In the genomic region with DNA sequence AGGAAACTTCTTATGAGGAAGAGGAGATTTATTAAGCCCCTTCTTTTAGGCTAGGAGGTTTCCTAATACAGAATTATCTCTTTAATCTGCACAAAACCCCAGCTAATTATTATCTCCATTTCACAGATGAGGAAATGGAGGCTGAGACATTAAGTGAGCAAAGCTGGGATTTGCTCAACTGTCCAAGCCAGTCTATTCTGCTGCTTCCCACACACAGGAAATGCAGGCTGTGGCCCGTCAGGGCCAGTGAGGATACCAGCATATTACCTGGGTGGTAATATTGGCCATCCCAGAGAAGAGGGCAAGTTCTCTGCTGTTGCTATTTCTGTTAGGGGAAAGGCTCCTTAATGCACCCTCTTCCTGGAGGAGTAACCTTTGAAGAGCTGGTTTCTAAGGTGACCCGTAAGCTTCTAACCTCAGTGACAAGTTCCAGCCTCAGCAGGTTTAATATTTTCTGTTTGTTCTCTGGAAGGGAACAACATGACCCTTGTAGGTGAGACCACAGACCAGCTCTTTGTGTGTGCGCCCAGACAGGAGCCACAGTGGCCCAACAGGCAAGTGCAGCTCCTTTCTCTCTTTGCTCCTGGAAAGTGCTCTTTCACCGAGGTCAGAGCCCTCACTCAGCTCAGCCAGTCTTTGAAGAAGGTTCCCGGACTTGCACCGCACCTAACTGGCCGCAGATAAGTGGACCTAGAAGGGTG, we compare ENCODE assay signal across 8 cellular contexts. TPM values are rescaled to one million over a fixed set of nuclear protein-coding genes. Genes with fewer than 3 reads are reported as not detected.
DNase-seq lines count a peak whose midpoint lies in the region; ATAC-seq and TF ChIP-seq lines count a peak whose summit lies in the region.

No MANE protein-coding gene starts in this region.

- no peaks in the 10 kb centered on the region for H3K27me3 ChIP-seq in suprapubic skin
- no peaks in the 10 kb centered on the region for H3K27me3 ChIP-seq in aorta (ENCODE audit: control insufficient read depth in 1 of 2, insufficient read depth in 2 of 2, low read length in 1 of 2)

- TF ChIP-seq CTCF in suprapubic skin (IDR thresholded peaks at IDR 0.05), result no peak

- H3K27ac ChIP-seq in suprapubic skin, result peak overlapping the region; percentile 51
- no peak overlapping the region for H3K27ac ChIP-seq in aorta (ENCODE audit: low read depth in 1 of 2, low read length in 2 of 2)

- POLR2A ChIA-PET in HEK293T (lab: Yijun Ruan, JAX), result no interaction called here

- H3K27me3 Mint-ChIP-seq in activated naive CD4-positive, alpha-beta T cell treated with anti-CD3 and anti-CD28 coated beads for 36 hours (ENCODE audit: low read depth), result peaks cover 2% of the 10 kb centered on the region
- H3K27me3 Mint-ChIP-seq in dendritic cell treated with granulocyte-macrophage colony-stimulating factor and Interleukin-4, amounts not matched to agents 40 ng/mL and 50 ng/mL, for 4 days, result no peaks in the 10 kb centered on the region

- no peaks in the 10 kb centered on the region for H3K9me3 ChIP-seq in suprapubic skin
- H3K9me3 ChIP-seq in aorta (ENCODE audit: control insufficient read depth, low read length), result no peaks in the 10 kb centered on the region

- TF ChIP-seq POLR2A in suprapubic skin (IDR thresholded peaks at IDR 0.05), result no peak

- H3K36me3 Mint-ChIP-seq in activated naive CD4-positive, alpha-beta T cell treated with anti-CD3 and anti-CD28 coated beads for 36 hours (ENCODE audit: low read depth), result no peaks in the 10 kb centered on the region
- no peaks in the 10 kb centered on the region for H3K36me3 Mint-ChIP-seq in dendritic cell treated with granulocyte-macrophage colony-stimulating factor and Interleukin-4, amounts not matched to agents 40 ng/mL and 50 ng/mL, for 4 days (ENCODE audit: low read depth)

- no peak overlapping the region for H3K27ac Mint-ChIP-seq in activated naive CD4-positive, alpha-beta T cell treated with anti-CD3 and anti-CD28 coated beads for 36 hours
- peak overlapping the region; percentile 84 for H3K27ac Mint-ChIP-seq in dendritic cell treated with granulocyte-macrophage colony-stimulating factor and Interleukin-4, amounts not matched to agents 40 ng/mL and 50 ng/mL, for 4 days

- no peak for DNase-seq in activated naive CD4-positive, alpha-beta T cell treated with anti-CD3 and anti-CD28 coated beads for 36 hours
- no peak for DNase-seq in activated naive CD4-positive, alpha-beta T cell treated with anti-CD3 and anti-CD28 coated beads, Interleukin-2, amount 50 U/mL, for 16 hours
- no peak for DNase-seq in suprapubic skin (ENCODE audit: low spot score in 2 of 2)
- no peak for DNase-seq in aorta
- DNase-seq in ecto neural progenitor cell (ENCODE audit: low spot score), result no peak
- DNase-seq in HEK293T (ENCODE audit: extremely low spot score), result no peak

- TF ChIP-seq EP300 in suprapubic skin (IDR thresholded peaks at IDR 0.05), result no peak

- H3K4me3 ChIP-seq in suprapubic skin (peak overlapping the region; percentile 22), aorta (ENCODE audit: low read length in 2 of 2) (no peak overlapping the region)

- peaks cover 19% of the 10 kb centered on the region for H3K4me1 Mint-ChIP-seq in activated naive CD4-positive, alpha-beta T cell treated with anti-CD3 and anti-CD28 coated beads for 36 hours (ENCODE audit: low read depth)
- peaks cover 56% of the 10 kb centered on the region for H3K4me1 Mint-ChIP-seq in dendritic cell treated with granulocyte-macrophage colony-stimulating factor and Interleukin-4, amounts not matched to agents 40 ng/mL and 50 ng/mL, for 4 days (ENCODE audit: low read depth)

- 45% methylated on average over 7 of the region's 7 CpGs for WGBS in suprapubic skin
- whole genome bisulfite sequencing in aorta, 2 donors, result 77 to 79% methylated on average over 7 of the region's 7 CpGs

- H3K4me1 ChIP-seq in suprapubic skin, result peaks cover 33% of the 10 kb centered on the region
- peaks cover 0 to 7% of the 10 kb centered on the region in 2 donors for H3K4me1 ChIP-seq in aorta (ENCODE audit: control insufficient read depth in 1 of 2, insufficient read depth in 2 of 2, low read length in 2 of 2)

- H3K9me3 Mint-ChIP-seq in activated naive CD4-positive, alpha-beta T cell treated with anti-CD3 and anti-CD28 coated beads for 36 hours, result no peaks in the 10 kb centered on the region
- no peaks in the 10 kb centered on the region for H3K9me3 Mint-ChIP-seq in dendritic cell treated with granulocyte-macrophage colony-stimulating factor and Interleukin-4, amounts not matched to agents 40 ng/mL and 50 ng/mL, for 4 days

- peak; percentile 43 for ATAC-seq in HG03066 (IDR thresholded peaks at IDR 0.05; ENCODE audit: low read depth, unreplicated experiment)
- no peak for ATAC-seq in aorta (ENCODE audit: low FRiP score)

- H3K36me3 ChIP-seq in suprapubic skin, result no peaks in the 10 kb centered on the region
- H3K36me3 ChIP-seq in aorta (ENCODE audit: control insufficient read depth in 1 of 2, insufficient read depth in 2 of 2, low read length in 1 of 2), result peaks cover 0 to 4% of the 10 kb centered on the region in 2 donors

- intact Hi-C loops in activated naive CD4-positive, alpha-beta T cell treated with anti-CD3 and anti-CD28 coated beads for 36 hours (cut with micrococcal nuclease), result no loop called here
- intact Hi-C loops in dendritic cell treated with granulocyte-macrophage colony-stimulating factor and Interleukin-4, amounts not matched to agents 40 ng/mL and 50 ng/mL, for 4 days (cut with micrococcal nuclease), result no loop called here
- intact Hi-C loops in aorta (cut with DNase I), result no loop called here

- peak overlapping the region; percentile 23 for H3K4me3 Mint-ChIP-seq in activated naive CD4-positive, alpha-beta T cell treated with anti-CD3 and anti-CD28 coated beads for 36 hours
- H3K4me3 Mint-ChIP-seq in dendritic cell treated with granulocyte-macrophage colony-stimulating factor and Interleukin-4, amounts not matched to agents 40 ng/mL and 50 ng/mL, for 4 days, result peak overlapping the region; percentile 68

- CTCF ChIA-PET in activated naive CD4-positive, alpha-beta T cell treated with anti-CD3 and anti-CD28 coated beads for 36 hours (lab: Charles Lee), result interaction anchor here (1.1 to 1.2 kb wide), 2 partner anchors 15 to 18 kb away, joined by 3 read pairs; no protein-coding TSS in a partner anchor
- CTCF ChIA-PET in HEK293T (lab: Yijun Ruan, JAX), result interaction anchor here (1.2 kb wide), 1 partner anchor 15 kb away, joined by 4 read pairs; no protein-coding TSS in a partner anchor

TF ChIP-seq in HEK293T, 16 proteins besides CTCF, POLR2A, EP300 and RAD21:
- TF ChIP-seq SUZ12 (IDR thresholded peaks at IDR 0.05), result no peak
- TF ChIP-seq NFRKB (IDR thresholded peaks at IDR 0.05), result no peak
- no peak for TF ChIP-seq SP1 (IDR thresholded peaks at IDR 0.05)
- no peak for TF ChIP-seq FOXA1 (IDR thresholded peaks at IDR 0.05)
- TF ChIP-seq ZNF384 (IDR thresholded peaks at IDR 0.05), result no peak
- TF ChIP-seq, protein P1, sequence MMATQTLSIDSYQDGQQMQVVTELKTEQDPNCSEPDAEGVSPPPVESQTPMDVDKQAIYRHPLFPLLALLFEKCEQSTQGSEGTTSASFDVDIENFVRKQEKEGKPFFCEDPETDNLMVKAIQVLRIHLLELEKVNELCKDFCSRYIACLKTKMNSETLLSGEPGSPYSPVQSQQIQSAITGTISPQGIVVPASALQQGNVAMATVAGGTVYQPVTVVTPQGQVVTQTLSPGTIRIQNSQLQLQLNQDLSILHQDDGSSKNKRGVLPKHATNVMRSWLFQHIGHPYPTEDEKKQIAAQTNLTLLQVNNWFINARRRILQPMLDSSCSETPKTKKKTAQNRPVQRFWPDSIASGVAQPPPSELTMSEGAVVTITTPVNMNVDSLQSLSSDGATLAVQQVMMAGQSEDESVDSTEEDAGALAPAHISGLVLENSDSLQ (IDR thresholded peaks at IDR 0.05), result no peak
- TF ChIP-seq HDGF (IDR thresholded peaks at IDR 0.05; ENCODE audit: borderline replicate concordance), result no peak
- no peak for TF ChIP-seq TARDBP (IDR thresholded peaks at IDR 0.05)
- TF ChIP-seq FOXM1 (IDR thresholded peaks at IDR 0.05; ENCODE audit: borderline replicate concordance), result no peak
- no peak for TF ChIP-seq ELF4 (IDR thresholded peaks at IDR 0.05)
- no peak for TF ChIP-seq LEF1 (IDR thresholded peaks at IDR 0.05; ENCODE audit: borderline replicate concordance)
- no peak for TF ChIP-seq ARNT (IDR thresholded peaks at IDR 0.05)
- no peak for TF ChIP-seq CTBP1 (IDR thresholded peaks at IDR 0.05; ENCODE audit: borderline replicate concordance)
- TF ChIP-seq FOXK2 (IDR thresholded peaks at IDR 0.05), result no peak
- no peak for TF ChIP-seq BHLHE40 (IDR thresholded peaks at IDR 0.05; ENCODE audit: borderline replicate concordance)
- TF ChIP-seq L3MBTL2 (conservative IDR thresholded peaks at IDR 0.05), result no peak

RNA-seq across cellular contexts. Expression of a gene that starts 35.6 kb away (rescaled TPM):
- total RNA-seq in activated naive CD4-positive, alpha-beta T cell treated with anti-CD3 and anti-CD28 coated beads for 36 hours, result under 1 TPM in 1 of 2 experiments, not detected in 1; 0.12 TPM
- total RNA-seq in suprapubic skin (1 to 10 TPM; 5.7 to 9.8 (median 8.9) TPM), aorta (10 to 100 TPM; 18.5 to 28.8 TPM)
- 1 to 10 TPM; 4.7 to 8.5 TPM for polyA plus RNA-seq in aorta

Comparison
In these comparisons a context has a peak if more than half of its experiments do, and no peak if none do; other contexts are left out.
1. RNA of a gene that starts 35.6 kb away (total RNA-seq): 18.5 to 28.8 TPM in aorta and 5.7 to 9.8 TPM in suprapubic skin; 0.12 TPM in activated naive CD4-positive, alpha-beta T cell treated with anti-CD3 and anti-CD28 coated beads for 36 hours; every median in the first group is over 4 times any median in the second.